ENCODE assay signal across 19 cellular contexts in the genomic region with DNA sequence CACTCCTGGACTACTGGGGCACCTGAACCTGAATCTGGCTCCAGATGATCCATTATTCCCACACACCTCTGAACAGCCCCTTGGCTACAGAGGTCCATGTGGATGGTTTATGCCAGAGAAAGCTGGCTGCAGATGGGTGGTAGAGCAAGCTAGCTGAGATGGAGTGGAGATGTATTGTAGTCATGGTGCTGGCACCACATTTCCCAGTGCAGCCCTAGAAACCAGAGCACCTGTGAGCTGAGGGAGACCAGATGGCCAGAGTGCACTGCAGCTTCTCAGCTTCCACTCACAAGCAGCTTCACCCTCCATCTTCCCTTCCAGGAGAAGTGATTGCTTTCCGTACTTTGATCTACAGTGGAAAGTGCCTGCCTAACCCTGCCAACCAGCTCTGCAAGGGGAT. TPM values are rescaled to one million over a fixed set of nuclear protein-coding genes. Genes with fewer than 3 reads are reported as not detected.
DNase-seq lines count a peak whose midpoint lies in the region; TF ChIP-seq lines count a peak whose summit lies in the region.
"Had no signal": no experiment of that assay in that cellular context is flagged by ENCODE, and none has a peak within 500 bp of the region (broad histone marks: within the 10 kb centered on the region; RNA-seq: fewer than 3 reads in every experiment).

No MANE protein-coding gene starts in this region.

- no peaks in the 10 kb centered on the region for H3K79me1 ChIP-seq in neuronal stem cell (ENCODE audit: low read depth, low read length)

- H3K23ac ChIP-seq in neuronal stem cell (ENCODE audit: low read depth, low read length, poor library complexity) = no peak overlapping the region

- H2BK5ac ChIP-seq in neuronal stem cell (ENCODE audit: low read length) = no peak overlapping the region

- H3K9me3 ChIP-seq in neuronal stem cell (replicated peaks in 1 of 2; ENCODE audit: control insufficient read depth in 2 of 2, insufficient read depth in 1 of 2, low read depth in 1 of 2, low read length in 2 of 2) (no peaks in the 10 kb centered on the region), thyroid gland (no peaks in the 10 kb centered on the region), stomach (no peaks in the 10 kb centered on the region)
- H3K9me3 ChIP-seq: BLaER1 treated with 17β-estradiol and CSF1 and Interleukin-3, amounts not matched to agents 10 nM and 100 nM had no signal

- H3K4me2 ChIP-seq in neuronal stem cell (ENCODE audit: insufficient read depth, low read length, poor library complexity, severe bottlenecking) = no peak overlapping the region
- H3K4me2 ChIP-seq: BLaER1 treated with 17β-estradiol and CSF1 and Interleukin-3, amounts not matched to agents 10 nM and 100 nM had no signal

- H2AK5ac ChIP-seq in neuronal stem cell (ENCODE audit: low read depth, low read length) = no peak overlapping the region

- WGBS in neuronal stem cell (ENCODE audit: extremely low coverage in 2 of 2, insufficient read length in 2 of 2, insufficient replicate concordance in 1 of 2), 2 donors = no CpG with 5 or more reads among the region's 1 CpG
- WGBS in thyroid gland, 2 donors = 0 to 96% methylated on average over 1 of the region's 1 CpG
- WGBS in stomach, 5 donors = 0 to 100% (median 64%) methylated on average over 1 of the region's 1 CpG

- H3K27me3 ChIP-seq in neuronal stem cell (ENCODE audit: control insufficient read depth in 3 of 3, insufficient read depth in 3 of 3, low read depth in 1 of 3, low read length in 3 of 3) (no peaks in the 10 kb centered on the region), thyroid gland (no peaks in the 10 kb centered on the region), stomach (no peaks in the 10 kb centered on the region)
- H3K27me3 ChIP-seq: BLaER1 treated with 17β-estradiol and CSF1 and Interleukin-3, amounts not matched to agents 10 nM and 100 nM had no signal

- H2BK15ac ChIP-seq in neuronal stem cell (ENCODE audit: low read length) = no peak overlapping the region

- H3K18ac ChIP-seq in neuronal stem cell (ENCODE audit: low read length) = peak overlapping the region; percentile 65

- no peak for TF ChIP-seq POLR2A in thyroid gland (IDR thresholded peaks at IDR 0.05)
- TF ChIP-seq POLR2A in stomach (IDR thresholded peaks at IDR 0.05) = no peak

- no peak overlapping the region for H3K14ac ChIP-seq in neuronal stem cell (ENCODE audit: low read length)

- H3K27ac ChIP-seq in neuronal stem cell (replicated peaks; ENCODE audit: low read length) (no peak overlapping the region), thyroid gland (no peak overlapping the region), stomach (no peak overlapping the region)
- H3K27ac ChIP-seq: BLaER1 treated with 17β-estradiol and CSF1 and Interleukin-3, amounts not matched to agents 10 nM and 100 nM had no signal

- no peak overlapping the region for H4K91ac ChIP-seq in neuronal stem cell (ENCODE audit: low read depth, low read length, poor library complexity)

- H3K4ac ChIP-seq in neuronal stem cell (ENCODE audit: low read length) = no peak overlapping the region

- no peaks in the 10 kb centered on the region for H3K36me3 ChIP-seq in neuronal stem cell (replicated peaks in 1 of 2; ENCODE audit: control insufficient read depth in 2 of 2, insufficient read depth in 2 of 2, low read length in 2 of 2)
- H3K36me3 ChIP-seq in thyroid gland = no peaks in the 10 kb centered on the region
- H3K36me3 ChIP-seq in stomach = no peaks in the 10 kb centered on the region
- H3K36me3 ChIP-seq: BLaER1 treated with 17β-estradiol and CSF1 and Interleukin-3, amounts not matched to agents 10 nM and 100 nM had no signal

- H2BK120ac ChIP-seq in neuronal stem cell (ENCODE audit: low read depth, low read length) = no peak overlapping the region

- intact Hi-C loops in thyroid gland (cut with DNase I) = no loop called here
- intact Hi-C loops in stomach (cut with DNase I; ENCODE audit: low total_unique reads) = no loop called here

- H2BK12ac ChIP-seq in neuronal stem cell (ENCODE audit: low read length) = no peak overlapping the region

- no peak for TF ChIP-seq EP300 in stomach (IDR thresholded peaks at IDR 0.05)

- TF ChIP-seq CTCF in thyroid gland (IDR thresholded peaks at IDR 0.05) (no peak), stomach (IDR thresholded peaks at IDR 0.05) (no peak)

- H3K4me3 ChIP-seq in neuronal stem cell (ENCODE audit: low read length in 2 of 2) = no peak overlapping the region
- H3K4me3 ChIP-seq in thyroid gland (replicated peaks in 1 of 3) = no peak overlapping the region
- H3K4me3 ChIP-seq in stomach = no peak overlapping the region
- H3K4me3 ChIP-seq: BLaER1 treated with 17β-estradiol and CSF1 and Interleukin-3, amounts not matched to agents 10 nM and 100 nM had no signal

- no peaks in the 10 kb centered on the region for H3K4me1 ChIP-seq in neuronal stem cell (ENCODE audit: control insufficient read depth in 2 of 2, insufficient read depth in 1 of 2, low read depth in 1 of 2, low read length in 2 of 2)
- no peaks in the 10 kb centered on the region for H3K4me1 ChIP-seq in thyroid gland
- H3K4me1 ChIP-seq in stomach = no peaks in the 10 kb centered on the region

- peak; percentile 35 for DNase-seq in NCI-H2107 treated with DMSO at 0.1 percent for 48 hours (lab: John Stamatoyannopoulos, UW; ENCODE audit: unreplicated experiment)
- no peak for DNase-seq in NCI-H2107 (lab: John Stamatoyannopoulos, UW)
- peak; percentile 75 for DNase-seq in DMS 273 treated with DMSO at 0.1 percent for 48 hours (lab: John Stamatoyannopoulos, UW)
- DNase-seq in NCI-H524 treated with DMSO at 0.1 percent for 48 hours (lab: John Stamatoyannopoulos, UW) = peak; percentile 63
- no peak for DNase-seq in neuronal stem cell (ENCODE audit: low spot score)
- DNase-seq in thyroid gland = no peak
- no peak for DNase-seq in activated naive CD4-positive, alpha-beta T cell (lab: John Stamatoyannopoulos, UW)
- DNase-seq in stomach = no peak
- DNase-seq: 8988T; Calu3; CD4-positive, CD25-positive, alpha-beta regulatory T cell; DMS153; DMS79 treated with DMSO at 0.1 percent for 48 hours; EL; GDM1; GOT3; H9 had no signal

- peak overlapping the region; percentile 53 for H4K8ac ChIP-seq in neuronal stem cell (ENCODE audit: low read depth, low read length)

- H2AFZ ChIP-seq in neuronal stem cell (ENCODE audit: low read length) = no peak overlapping the region

- no peak overlapping the region for H3K9ac ChIP-seq in neuronal stem cell (ENCODE audit: low read depth, low read length, poor library complexity)
- H3K9ac ChIP-seq: BLaER1 treated with 17β-estradiol and CSF1 and Interleukin-3, amounts not matched to agents 10 nM and 100 nM had no signal

RNA-seq across cellular contexts. Expression of a gene that starts 29.9 kb away (rescaled TPM):
- 19.0 TPM for polyA plus RNA-seq in neuronal stem cell (2013, experiment 1 of 2)
- polyA plus RNA-seq in neuronal stem cell (2013, experiment 2 of 2) = 18.2 TPM
- total RNA-seq in thyroid gland (1 to 10 TPM; 4.0 to 7.1 (median 5.3) TPM), stomach (10 to 100 TPM in 2 of 5 donors, 1 to 10 TPM in 1, not detected in 2; 2.7 to 34.1 (median 15.1) TPM)
- polyA plus RNA-seq in stomach = 10 to 100 TPM; 47.3 to 89.4 (median 61.1) TPM
- total RNA-seq: CD4-positive, CD25-positive, alpha-beta regulatory T cell; HT-29 had no signal
- polyA plus RNA-seq: CD4-positive, CD25-positive, alpha-beta regulatory T cell had no signal

RNA-seq across cellular contexts. Expression of a gene that starts 33.3 kb away (rescaled TPM):
- not detected for polyA plus RNA-seq in neuronal stem cell (2013, experiment 1 of 2)
- not detected for polyA plus RNA-seq in neuronal stem cell (2013, experiment 2 of 2)
- total RNA-seq in thyroid gland = not detected
- total RNA-seq in stomach = 10 to 100 TPM in 1 of 5 donors, not detected in 4; 52.7 TPM
- 1 to 10 TPM in 1 of 3 donors, not detected in 2; 2.9 TPM for polyA plus RNA-seq in stomach
- total RNA-seq: Calu3; CD4-positive, CD25-positive, alpha-beta regulatory T cell; H9; HT-29 had no signal
- polyA plus RNA-seq: CD4-positive, CD25-positive, alpha-beta regulatory T cell had no signal

Comparison
In these comparisons a context has a peak if more than half of its experiments do, and no peak if none do; other contexts are left out.
1. DNase-seq: peak in NCI-H2107 treated with DMSO at 0.1 percent for 48 hours (single experiment), DMS 273 treated with DMSO at 0.1 percent for 48 hours (single experiment) and NCI-H524 treated with DMSO at 0.1 percent for 48 hours (single experiment); none in NCI-H2107 (single experiment), neuronal stem cell (single experiment), thyroid gland (0 of 2), activated naive CD4-positive, alpha-beta T cell (0 of 4) and stomach (single experiment).